28 cellular contexts compared by ENCODE assay signal in genomic region chr3:67809370-67809935, GRCh38.
"Had no signal": no experiment of that assay in that cellular context is flagged by ENCODE, and none has a peak within 500 bp of the region (broad histone marks: within the 10 kb centered on the region; RNA-seq: fewer than 3 reads in every experiment).

No MANE protein-coding gene starts in this region.

- H3K4me2 ChIP-seq: smooth muscle cell had no signal

- H3K9me3 ChIP-seq: esophagus squamous epithelium, heart right ventricle, neutrophil, pancreas, suprapubic skin, transverse colon, upper lobe of right lung, uterus had no signal

- H3K27me3 Mint-ChIP-seq: memory B cell; stimulated activated naive CD8-positive, alpha-beta T cell treated with anti-CD3 and anti-CD28 coated beads, Interleukin-15, amount 100 ng/mL, for 72 hours had no signal

- H3K4me3 Mint-ChIP-seq: effector memory CD8-positive, alpha-beta T cell; immature natural killer cell; memory B cell; natural killer cell treated with Interleukin-12 subunit alpha and Interleukin-12 subunit beta and Interleukin-15 and Interleukin-18, amount 100 ng/mL, for 72 hours; neural crest cell; stimulated activated naive CD8-positive, alpha-beta T cell treated with anti-CD3 and anti-CD28 coated beads, Interleukin-15, amount 100 ng/mL, for 72 hours had no signal

- DNase-seq: cortex of kidney; effector memory CD8-positive, alpha-beta T cell; erythroblast; esophagus squamous epithelium; glutamatergic neuron; heart right ventricle; immature natural killer cell; islet precursor cell; kidney glomerular epithelial cell; left colon; left ventricle myocardium superior; pancreas; stimulated activated CD4-positive, alpha-beta T cell treated with anti-CD3 and anti-CD28 coated beads, Interleukin-12 subunit alpha, Interleukin-12 subunit beta, amount 100 ng/mL, for 4 hours; stimulated activated CD4-positive, alpha-beta T cell treated with anti-CD3 and anti-CD28 coated beads, Interleukin-1b, Interleukin-23, amount 100 ng/mL, for 48 hours; stimulated activated CD4-positive, alpha-beta T cell treated with anti-CD3 and anti-CD28 coated beads, Interleukin-4, amount 100 ng/mL, for 1 hour; stimulated activated CD8-positive, alpha-beta memory T cell treated with anti-CD3 and anti-CD28 coated beads, Interleukin-4, amount 100 ng/mL, for 48 hours; stimulated activated naive CD4-positive, alpha-beta T cell; stimulated activated naive CD8-positive, alpha-beta T cell treated with anti-CD3 and anti-CD28 coated beads, Interleukin-15, amount 100 ng/mL, for 72 hours; transverse colon; upper lobe of right lung; uterus had no signal

- H3K27ac Mint-ChIP-seq: effector memory CD8-positive, alpha-beta T cell; immature natural killer cell; memory B cell; natural killer cell treated with Interleukin-12 subunit alpha and Interleukin-12 subunit beta and Interleukin-15 and Interleukin-18, amount 100 ng/mL, for 72 hours; stimulated activated naive CD8-positive, alpha-beta T cell treated with anti-CD3 and anti-CD28 coated beads, Interleukin-15, amount 100 ng/mL, for 72 hours had no signal

- H3K9me3 Mint-ChIP-seq: effector memory CD8-positive, alpha-beta T cell; memory B cell; natural killer cell treated with Interleukin-12 subunit alpha and Interleukin-12 subunit beta and Interleukin-15 and Interleukin-18, amount 100 ng/mL, for 72 hours; neural crest cell had no signal

- ATAC-seq: effector memory CD8-positive, alpha-beta T cell; heart right ventricle; left colon; left ventricle myocardium superior; natural killer cell treated with Interleukin-12 subunit alpha and Interleukin-12 subunit beta and Interleukin-15 and Interleukin-18, amount 100 ng/mL, for 72 hours; stimulated activated naive CD8-positive, alpha-beta T cell treated with anti-CD3 and anti-CD28 coated beads, Interleukin-15, amount 100 ng/mL, for 72 hours; upper lobe of right lung had no signal

- H3K27ac ChIP-seq: esophagus squamous epithelium, heart right ventricle, neutrophil, pancreas, suprapubic skin, transverse colon, upper lobe of right lung, uterus had no signal

- H3K4me3 ChIP-seq: esophagus squamous epithelium, heart right ventricle, lung, pancreas, smooth muscle cell, suprapubic skin, transverse colon, upper lobe of right lung, uterus had no signal

- H3K4me1 ChIP-seq: esophagus squamous epithelium, heart right ventricle, pancreas, suprapubic skin, transverse colon, upper lobe of right lung, uterus had no signal

- H3K4me1 Mint-ChIP-seq: immature natural killer cell; memory B cell; neural crest cell; stimulated activated naive CD8-positive, alpha-beta T cell treated with anti-CD3 and anti-CD28 coated beads, Interleukin-15, amount 100 ng/mL, for 72 hours had no signal

- H3K27me3 ChIP-seq: esophagus squamous epithelium, heart right ventricle, neutrophil, pancreas, suprapubic skin, transverse colon, upper lobe of right lung, uterus had no signal

- H3K36me3 ChIP-seq: esophagus squamous epithelium, heart right ventricle, neutrophil, pancreas, suprapubic skin, transverse colon, upper lobe of right lung, uterus had no signal

- H3K36me3 Mint-ChIP-seq: immature natural killer cell; memory B cell; natural killer cell treated with Interleukin-12 subunit alpha and Interleukin-12 subunit beta and Interleukin-15 and Interleukin-18, amount 100 ng/mL, for 72 hours had no signal
